1 cellular context compared by ENCODE assay signal in the genomic region with DNA sequence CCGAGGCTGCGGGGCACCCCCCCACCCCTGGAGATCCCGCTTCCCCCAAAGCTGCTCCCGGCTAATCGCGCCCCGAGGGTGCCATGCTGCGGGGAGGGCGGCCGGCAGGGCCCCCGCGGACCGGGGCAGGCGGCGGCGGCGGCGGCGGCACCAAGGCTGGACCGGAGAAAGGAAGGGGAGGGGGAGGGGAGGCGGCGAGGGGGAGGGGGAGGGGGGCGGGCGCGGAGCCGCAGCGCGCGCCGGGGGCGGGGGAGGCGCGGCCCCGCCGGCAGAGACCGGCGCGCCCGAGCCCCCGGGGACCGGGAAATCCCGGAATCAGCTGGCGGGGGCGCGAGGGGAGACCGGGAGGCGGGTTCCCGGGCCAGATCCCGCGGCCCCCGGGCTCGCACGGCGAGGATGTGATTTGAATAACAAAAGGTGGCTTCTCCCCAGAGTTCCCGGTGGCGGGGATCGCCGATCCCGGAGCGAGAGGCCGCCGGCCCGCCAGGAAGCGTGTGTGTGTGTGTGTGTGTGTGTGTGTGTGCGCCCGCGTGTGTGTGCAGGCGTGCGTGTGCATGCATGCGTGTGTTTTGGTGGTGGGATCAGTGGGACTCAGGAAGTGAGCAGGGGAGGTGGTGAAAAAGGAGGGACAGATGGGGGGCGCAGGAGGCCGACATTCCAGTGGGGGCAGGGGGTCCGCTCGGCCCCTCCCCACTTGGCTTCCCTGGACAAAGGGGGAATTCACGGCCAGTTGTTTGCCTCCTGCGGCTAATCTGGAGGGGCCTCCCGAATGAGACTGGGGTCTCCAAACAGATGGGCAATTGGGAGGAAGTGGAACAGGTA.
A peak's percentile ranks its signal among the peaks of the same experiment; 100 is the strongest.
TF ChIP-seq lines count a peak whose summit lies in the region.

No MANE protein-coding gene starts in this region.

TF ChIP-seq in WTC11, 78 proteins besides CTCF, POLR2A, EP300 and RAD21 (continued from another document):
- TF ChIP-seq ZSCAN18 (CRISPR knock-in tag; IDR thresholded peaks at IDR 0.05): no peak
- peak; percentile 79 for TF ChIP-seq FOXK1 (CRISPR knock-in tag; IDR thresholded peaks at IDR 0.05)
- peak; percentile 50; the same call in 1 of the 2 replicates for TF ChIP-seq SMAD3 (CRISPR knock-in tag; IDR thresholded peaks at IDR 0.05; ENCODE audit: borderline replicate concordance)
